ENCODE assay signal across 24 cellular contexts in genomic region chr6:93819189-93819588, GRCh38.
DNase-seq lines count a peak whose midpoint lies in the region; ATAC-seq, FAIRE-seq and TF ChIP-seq lines count a peak whose summit lies in the region.
"Had no signal": no experiment of that assay in that cellular context is flagged by ENCODE, and none has a peak within 500 bp of the region (broad histone marks: within the 10 kb centered on the region; RNA-seq: fewer than 3 reads in every experiment).

No MANE protein-coding gene starts in this region.

- 3% methylated on average over 3 of the region's 3 CpGs for WGBS in A549 (ENCODE audit: missing lambda C conversion rate)
- no CpG with 5 or more reads among the region's 3 CpGs for WGBS in mesendoderm (ENCODE audit: extremely low coverage, insufficient coverage, low lambda C conversion rate)

- H3K23ac ChIP-seq in mesendoderm (ENCODE audit: low read length), result no peak overlapping the region

- H3K18ac ChIP-seq in mesendoderm (ENCODE audit: low read length), result no peak overlapping the region

- intact Hi-C loops in Right ventricle myocardium inferior (cut with DNase I), result no loop called here

- TF ChIP-seq RAD21 in A549 (conservative IDR thresholded peaks at IDR 0.05 in 1 of 2, IDR thresholded peaks at IDR 0.05 in 1 of 2), result no peak

- no peak overlapping the region for H3K27ac ChIP-seq in A549
- H3K27ac ChIP-seq in brain microvascular endothelial cell, result no peak overlapping the region
- H3K27ac ChIP-seq in mesendoderm (ENCODE audit: low read depth, low read length), result no peak overlapping the region
- H3K27ac ChIP-seq: coronary artery, foreskin keratinocyte, PC-9, prostate gland, testis, VCaP had no signal

- H3K4me3 ChIP-seq in A549, result no peak overlapping the region
- no peak overlapping the region for H3K4me3 ChIP-seq in brain microvascular endothelial cell (ENCODE audit: low read depth, low read length)
- H3K4me3 ChIP-seq in mesendoderm (ENCODE audit: low read length), result no peak overlapping the region
- H3K4me3 ChIP-seq: coronary artery, PC-9, prostate gland, testis had no signal

- no peak for FAIRE-seq in A549 (lab: Jason Lieb, UNC)

- H3K36me3 ChIP-seq in brain microvascular endothelial cell (replicated peaks), result no peaks in the 10 kb centered on the region
- no peaks in the 10 kb centered on the region for H3K36me3 ChIP-seq in mesendoderm (ENCODE audit: control insufficient read depth, insufficient read depth, low read length)
- H3K36me3 ChIP-seq: prostate gland had no signal

- no peak overlapping the region for H3K4ac ChIP-seq in mesendoderm (ENCODE audit: low read depth, low read length)

- H3K27me3 ChIP-seq in brain microvascular endothelial cell (replicated peaks) (no peaks in the 10 kb centered on the region), mesendoderm (ENCODE audit: insufficient read depth, low read length, poor library complexity) (no peaks in the 10 kb centered on the region)
- H3K27me3 ChIP-seq: foreskin keratinocyte, testis had no signal

- TF ChIP-seq EP300 in A549 (IDR thresholded peaks at IDR 0.05), result no peak

- H3K4me1 ChIP-seq in A549, result no peaks in the 10 kb centered on the region
- H3K4me1 ChIP-seq in mesendoderm (ENCODE audit: control insufficient read depth, low read depth, low read length), result peaks cover 2% of the 10 kb centered on the region
- H3K4me1 ChIP-seq: foreskin keratinocyte, prostate gland, testis had no signal

- ATAC-seq in A549 (no peak), HG02981 (IDR thresholded peaks at IDR 0.05; ENCODE audit: unreplicated experiment) (no peak), Right ventricle myocardium inferior (no peak)
- ATAC-seq: activated CD8-positive, alpha-beta T cell treated with anti-CD3 and anti-CD28 coated beads for 36 hours; foreskin keratinocyte; natural killer cell had no signal

- H2BK15ac ChIP-seq in mesendoderm (replicated peaks; ENCODE audit: low read depth), result no peak overlapping the region

- POLR2A ChIA-PET in A549 (lab: Yijun Ruan, JAX), result no interaction called here

- H2BK5ac ChIP-seq in mesendoderm (ENCODE audit: low read length), result no peak overlapping the region

- H3K9me3 ChIP-seq in A549, result no peaks in the 10 kb centered on the region
- H3K9me3 ChIP-seq: prostate gland, testis had no signal

- H3K56ac ChIP-seq in mesendoderm (ENCODE audit: low read length), result peak overlapping the region; percentile 22

- no peak for DNase-seq in A549 (ENCODE audit: low read depth in 1 of 2, low spot score in 1 of 2)
- peak; percentile 68 for DNase-seq in LHCN-M2 (ENCODE audit: low read depth)
- DNase-seq in brain microvascular endothelial cell, result peak; percentile 2
- DNase-seq in mesendoderm, result peak; percentile 57
- DNase-seq in stimulated activated CD4-positive, alpha-beta T cell treated with anti-CD3 and anti-CD28 coated beads, Interleukin-2, amount 100 ng/mL, for 24 hours, result no peak
- no peak for DNase-seq in AG08396 (ENCODE audit: low spot score)
- DNase-seq in Right ventricle myocardium inferior (ENCODE audit: missing footprints), result no peak
- DNase-seq: activated CD8-positive, alpha-beta T cell treated with anti-CD3 and anti-CD28 coated beads for 36 hours; activated naive CD4-positive, alpha-beta T cell treated with anti-CD3 and anti-CD28 coated beads, Interleukin-2, amount 10 ng/mL, durations not matched to agents 7 days and 5 days; activated T-cell treated with anti-CD3 and anti-CD28 coated beads, Interleukin-2, amount 50 U/mL, for 24 hours; CD4-positive, alpha-beta T cell; DMS79; foreskin keratinocyte; Kasumi-1; kidney glomerular epithelial cell; natural killer cell; NCI-H1092; PC-9; T-helper 2 cell; testis had no signal

- TF ChIP-seq POLR2A in A549 (IDR thresholded peaks at IDR 0.05; ENCODE audit: low read length), result no peak

- TF ChIP-seq CTCF in A549 (IDR thresholded peaks at IDR 0.05) (no peak), brain microvascular endothelial cell (IDR thresholded peaks at IDR 0.05; ENCODE audit: low read depth, low read length, missing control alignments) (no peak)

- no peak overlapping the region for H4K8ac ChIP-seq in mesendoderm (ENCODE audit: low read depth, low read length)

- no peak overlapping the region for H4K5ac ChIP-seq in mesendoderm (ENCODE audit: low read length)

- CTCF ChIA-PET in A549 (lab: Yijun Ruan, JAX), result no interaction called here

- H3K9ac ChIP-seq in mesendoderm (ENCODE audit: low read length), result no peak overlapping the region

- in situ Hi-C loops in brain microvascular endothelial cell (cut with HindIII; ENCODE audit: low pct_ligation_motif_present, low sequenced_read_pairs), result no loop called here

- H3K79me2 ChIP-seq in mesendoderm (ENCODE audit: control insufficient read depth, insufficient read depth, low read length), result no peaks in the 10 kb centered on the region

- H2BK120ac ChIP-seq in mesendoderm (ENCODE audit: low read depth, low read length), result no peak overlapping the region

- H3K4me2 ChIP-seq in A549, result peak overlapping the region; percentile 33; the same call in 2 of the 3 replicates
- H3K4me2 ChIP-seq in mesendoderm (ENCODE audit: low read length), result no peak overlapping the region
- H3K4me2 ChIP-seq: PC-9 had no signal

- no peaks in the 10 kb centered on the region for H3K79me1 ChIP-seq in mesendoderm (ENCODE audit: low read length)

- H2AK5ac ChIP-seq in mesendoderm (ENCODE audit: low read length), result no peak overlapping the region

TF ChIP-seq in A549, 52 proteins besides CTCF, POLR2A, EP300 and RAD21:
- TF ChIP-seq NR3C1 (IDR thresholded peaks at IDR 0.05) (no peak), CHD2 (IDR thresholded peaks at IDR 0.05; ENCODE audit: low read length, partially characterized antibody) (no peak), GATA3 (IDR thresholded peaks at IDR 0.05; ENCODE audit: borderline replicate concordance) (no peak), PHF8 (IDR thresholded peaks at IDR 0.05; ENCODE audit: borderline replicate concordance, low read depth) (no peak), RFX5 (IDR thresholded peaks at IDR 0.05) (no peak), CBX2 (IDR thresholded peaks at IDR 0.05; ENCODE audit: borderline replicate concordance, low read depth) (no peak), BHLHE40 (IDR thresholded peaks at IDR 0.05; ENCODE audit: low read depth, low read length) (no peak), E2F6 (IDR thresholded peaks at IDR 0.05; ENCODE audit: borderline replicate concordance, low read depth) (no peak), JUN (IDR thresholded peaks at IDR 0.05) (no peak), RCOR1 (IDR thresholded peaks at IDR 0.05; ENCODE audit: low read depth, low read length) (no peak), HEYL (CRISPR knock-in tag; IDR thresholded peaks at IDR 0.05) (no peak), ELK1 (IDR thresholded peaks at IDR 0.05; ENCODE audit: low read depth, low read length) (no peak), USF2 (IDR thresholded peaks at IDR 0.05) (no peak)

Comparison
In these comparisons a context has a peak if more than half of its experiments do, and no peak if none do; other contexts are left out.
1. DNase-seq: peak in LHCN-M2 (single experiment), brain microvascular endothelial cell (single experiment) and mesendoderm (single experiment); none in A549 (0 of 2), stimulated activated CD4-positive, alpha-beta T cell treated with anti-CD3 and anti-CD28 coated beads, Interleukin-2, amount 100 ng/mL, for 24 hours (0 of 2), AG08396 (single experiment) and Right ventricle myocardium inferior (single experiment).